In genomic region chr1:7019510-7019909, GRCh38 we compare ENCODE assay signal across 24 cellular contexts.
"Had no signal": no experiment of that assay in that cellular context is flagged by ENCODE, and none has a peak within 500 bp of the region (broad histone marks: within the 10 kb centered on the region; RNA-seq: fewer than 3 reads in every experiment).

No MANE protein-coding gene starts in this region.

- H3K27me3 Mint-ChIP-seq: activated naive CD8-positive, alpha-beta T cell had no signal

- H3K9me3 Mint-ChIP-seq: activated T-cell treated with anti-CD3 and anti-CD28 coated beads, Interleukin-2, amount 50 U/mL, for 24 hours; activated T-helper 2 cell treated with anti-CD3 and anti-CD28 coated beads, Interferon-gamma antibody, Interleukin-2, Interleukin-4, amounts not matched to agents 10 μg/mL and 5 μg/mL and 100 μg/mL, durations not matched to agents 14 hours and 24 hours and 36 hours; nephron progenitor cell; T-helper 1 cell treated with Interleukin-12 subunit alpha and Interleukin-12 subunit beta and Interleukin-4 antibody, amounts not matched to agents 30 μg/mL and 1 μg/mL, for 36 hours had no signal

- H3K9me3 ChIP-seq: adrenal gland, ascending aorta, heart right ventricle, left ventricle myocardium inferior, pancreas, psoas muscle, right atrium auricular region, upper lobe of right lung had no signal

- H3K27ac Mint-ChIP-seq: activated naive CD8-positive, alpha-beta T cell; activated T-cell treated with anti-CD3 and anti-CD28 coated beads, Interleukin-2, amount 50 U/mL, for 24 hours; activated T-helper 2 cell treated with anti-CD3 and anti-CD28 coated beads, Interferon-gamma antibody, Interleukin-2, Interleukin-4, amounts not matched to agents 10 μg/mL and 5 μg/mL and 100 μg/mL, durations not matched to agents 14 hours and 24 hours and 36 hours; nephron progenitor cell; T-helper 1 cell treated with Interleukin-12 subunit alpha and Interleukin-12 subunit beta and Interleukin-4 antibody, amounts not matched to agents 30 μg/mL and 1 μg/mL, for 36 hours had no signal

- DNase-seq: activated CD4-positive, CD25-positive, alpha-beta regulatory T cell treated with anti-CD3 and anti-CD28 coated beads, Interleukin-2, amount 50 U/mL, for 72 hours; activated naive CD4-positive, alpha-beta T cell; activated T-cell treated with anti-CD3 and anti-CD28 coated beads, Interleukin-2, amount 50 U/mL, for 24 hours; adrenal gland; brain microvascular endothelial cell; caudate nucleus; dermis blood vessel endothelial cell; effector CD8-positive, alpha-beta T cell; erythroblast; foreskin fibroblast; heart right ventricle; left ventricle myocardium inferior; nephron progenitor cell; pancreas; psoas muscle; stimulated activated CD4-positive, alpha-beta T cell treated with anti-CD3 and anti-CD28 coated beads, Interleukin-12 subunit alpha, Interleukin-12 subunit beta, amount 100 ng/mL, for 4 hours; stimulated activated CD4-positive, alpha-beta T cell treated with anti-CD3 and anti-CD28 coated beads, Interleukin-4, amount 100 ng/mL, for 4 hours; stimulated activated naive CD8-positive, alpha-beta T cell treated with anti-CD3 and anti-CD28 coated beads, Interleukin-15, Interleukin-2, amounts not matched to agents 100 U/mL and 50 U/mL, for 24 hours had no signal

- H3K27ac ChIP-seq: adrenal gland, ascending aorta, brain microvascular endothelial cell, heart right ventricle, left ventricle myocardium inferior, pancreas, psoas muscle, right atrium auricular region, upper lobe of right lung had no signal

- H3K4me3 Mint-ChIP-seq: activated naive CD8-positive, alpha-beta T cell; activated T-cell treated with anti-CD3 and anti-CD28 coated beads, Interleukin-2, amount 50 U/mL, for 24 hours; nephron progenitor cell; T-helper 1 cell treated with Interleukin-12 subunit alpha and Interleukin-12 subunit beta and Interleukin-4 antibody, amounts not matched to agents 30 μg/mL and 1 μg/mL, for 36 hours had no signal

- H3K4me3 ChIP-seq: adrenal gland, ascending aorta, heart right ventricle, left ventricle myocardium inferior, pancreas, psoas muscle, right atrium auricular region, upper lobe of right lung had no signal

- FAIRE-seq: pancreas had no signal

- H3K36me3 ChIP-seq: adrenal gland, ascending aorta, brain microvascular endothelial cell, heart right ventricle, left ventricle myocardium inferior, pancreas, right atrium auricular region, upper lobe of right lung had no signal

- H3K4me1 ChIP-seq: adrenal gland, ascending aorta, pancreas, psoas muscle, upper lobe of right lung had no signal

- H3K36me3 Mint-ChIP-seq: activated naive CD8-positive, alpha-beta T cell had no signal

- H3K27me3 ChIP-seq: adrenal gland, ascending aorta, brain microvascular endothelial cell, pancreas, right atrium auricular region, upper lobe of right lung had no signal

- ATAC-seq: heart right ventricle; pancreas; psoas muscle; stimulated activated naive CD8-positive, alpha-beta T cell treated with anti-CD3 and anti-CD28 coated beads, Interleukin-15, Interleukin-2, amounts not matched to agents 100 U/mL and 50 U/mL, for 24 hours; upper lobe of right lung had no signal
